In genomic region chr10:74825033-74825370, GRCh38 we compare ENCODE assay signal across 8 cellular contexts. TPM values are rescaled to one million over a fixed set of nuclear protein-coding genes. Genes with fewer than 3 reads are reported as not detected.
A peak's percentile ranks its signal among the peaks of the same experiment; 100 is the strongest.
DNase-seq lines count a peak whose midpoint lies in the region; ATAC-seq and TF ChIP-seq lines count a peak whose summit lies in the region.

No MANE protein-coding gene starts in this region.

- TF ChIP-seq POLR2A in suprapubic skin (IDR thresholded peaks at IDR 0.05), result no peak

- H3K4me3 Mint-ChIP-seq in activated CD4-positive, alpha-beta memory T cell treated with anti-CD3 and anti-CD28 coated beads for 36 hours, result peak overlapping the region; percentile 85
- peak overlapping the region; percentile 85 for H3K4me3 Mint-ChIP-seq in natural killer cell treated with Interleukin-12 subunit alpha and Interleukin-12 subunit beta and Interleukin-15 and Interleukin-18, amount 100 ng/mL, for 72 hours

- peak overlapping the region; percentile 88 for H3K27ac Mint-ChIP-seq in activated CD4-positive, alpha-beta memory T cell treated with anti-CD3 and anti-CD28 coated beads for 36 hours
- H3K27ac Mint-ChIP-seq in natural killer cell treated with Interleukin-12 subunit alpha and Interleukin-12 subunit beta and Interleukin-15 and Interleukin-18, amount 100 ng/mL, for 72 hours, result peak overlapping the region; percentile 55 to 70

- POLR2A ChIA-PET in activated CD4-positive, alpha-beta memory T cell treated with anti-CD3 and anti-CD28 coated beads for 36 hours (lab: Charles Lee), result interaction anchor here (0.6 to 1.2 kb wide), 3 partner anchors 19 to 191 kb away, joined by 3 to 4 read pairs (median 3); no protein-coding TSS in a partner anchor

- peaks cover 0 to 24% (median 9%) of the 10 kb centered on the region in 11 experiments; a peak in 8 of 22 replicates for H4K20me1 ChIP-seq in BLaER1 treated with 17β-estradiol and CSF1 and Interleukin-3, amounts not matched to agents 10 nM and 100 nM

- no peak for TF ChIP-seq EP300 in suprapubic skin (IDR thresholded peaks at IDR 0.05)

- H3K4me3 ChIP-seq in BLaER1 treated with 17β-estradiol and CSF1 and Interleukin-3, amounts not matched to agents 10 nM and 100 nM, result peak overlapping the region; percentile 82 to 95 (median 90)
- H3K4me3 ChIP-seq in esophagus (ENCODE audit: low read depth in 1 of 2, low read length in 2 of 2), result peak overlapping the region; percentile 66 to 97
- H3K4me3 ChIP-seq in suprapubic skin, result peak overlapping the region; percentile 70

- no peaks in the 10 kb centered on the region for H3K36me3 Mint-ChIP-seq in activated CD4-positive, alpha-beta memory T cell treated with anti-CD3 and anti-CD28 coated beads for 36 hours
- no peaks in the 10 kb centered on the region for H3K36me3 Mint-ChIP-seq in natural killer cell treated with Interleukin-12 subunit alpha and Interleukin-12 subunit beta and Interleukin-15 and Interleukin-18, amount 100 ng/mL, for 72 hours

- peak overlapping the region; percentile 78 to 94 (median 87) for H3K9ac ChIP-seq in BLaER1 treated with 17β-estradiol and CSF1 and Interleukin-3, amounts not matched to agents 10 nM and 100 nM

- H3K4me1 ChIP-seq in BLaER1 treated with 17β-estradiol and CSF1 and Interleukin-3, amounts not matched to agents 10 nM and 100 nM, result peaks cover 23 to 55% (median 29%) of the 10 kb centered on the region in 10 experiments
- H3K4me1 ChIP-seq in esophagus (ENCODE audit: control insufficient read depth in 2 of 2, insufficient read depth in 2 of 2, low read length in 1 of 2) (peaks cover 0 to 5% of the 10 kb centered on the region in 2 donors), suprapubic skin (peaks cover 46% of the 10 kb centered on the region)

- peaks cover 0 to 3% (median under 1%) of the 10 kb centered on the region in 11 experiments; a peak in 5 of 22 replicates for H3K36me3 ChIP-seq in BLaER1 treated with 17β-estradiol and CSF1 and Interleukin-3, amounts not matched to agents 10 nM and 100 nM
- no peaks in the 10 kb centered on the region for H3K36me3 ChIP-seq in esophagus (ENCODE audit: control insufficient read depth in 2 of 2, insufficient read depth in 2 of 2, low read length in 1 of 2)
- no peaks in the 10 kb centered on the region for H3K36me3 ChIP-seq in suprapubic skin

- peak overlapping the region; percentile 84 to 98 (median 94) for H3K4me2 ChIP-seq in BLaER1 treated with 17β-estradiol and CSF1 and Interleukin-3, amounts not matched to agents 10 nM and 100 nM

- 0 to 1% methylated on average over 25 to 35 of the region's 35 CpGs for WGBS in esophagus, 2 donors
- no CpG with 5 or more reads among the region's 35 CpGs for WGBS in suprapubic skin

- H3K9me3 Mint-ChIP-seq in activated CD4-positive, alpha-beta memory T cell treated with anti-CD3 and anti-CD28 coated beads for 36 hours, result no peaks in the 10 kb centered on the region
- peaks cover 3% of the 10 kb centered on the region for H3K9me3 Mint-ChIP-seq in natural killer cell treated with Interleukin-12 subunit alpha and Interleukin-12 subunit beta and Interleukin-15 and Interleukin-18, amount 100 ng/mL, for 72 hours

- no peaks in the 10 kb centered on the region for H3K27me3 Mint-ChIP-seq in activated CD4-positive, alpha-beta memory T cell treated with anti-CD3 and anti-CD28 coated beads for 36 hours
- H3K27me3 Mint-ChIP-seq in natural killer cell treated with Interleukin-12 subunit alpha and Interleukin-12 subunit beta and Interleukin-15 and Interleukin-18, amount 100 ng/mL, for 72 hours, result no peaks in the 10 kb centered on the region

- ATAC-seq in HG03045 (IDR thresholded peaks at IDR 0.05; ENCODE audit: unreplicated experiment) (peak; percentile 0), GM21717 (IDR thresholded peaks at IDR 0.05; ENCODE audit: unreplicated experiment) (no peak)
- ATAC-seq in natural killer cell treated with Interleukin-12 subunit alpha and Interleukin-12 subunit beta and Interleukin-15 and Interleukin-18, amount 100 ng/mL, for 72 hours, result no peak

- no peaks in the 10 kb centered on the region for H3K27me3 ChIP-seq in BLaER1 treated with 17β-estradiol and CSF1 and Interleukin-3, amounts not matched to agents 10 nM and 100 nM
- H3K27me3 ChIP-seq in esophagus (ENCODE audit: control insufficient read depth in 1 of 2, insufficient read depth in 2 of 2, low read length in 2 of 2) (no peaks in the 10 kb centered on the region), suprapubic skin (no peaks in the 10 kb centered on the region)

- CTCF ChIA-PET in activated CD4-positive, alpha-beta memory T cell treated with anti-CD3 and anti-CD28 coated beads for 36 hours (lab: Charles Lee), result interaction anchor here (1.0 kb wide), 1 partner anchor 164 kb away, joined by 3 read pairs; no protein-coding TSS in a partner anchor

- peak; percentile 65 for DNase-seq in activated CD4-positive, alpha-beta memory T cell treated with anti-CD3 and anti-CD28 coated beads for 36 hours
- peak; percentile 73 for DNase-seq in natural killer cell treated with Interleukin-12 subunit alpha and Interleukin-12 subunit beta and Interleukin-15 and Interleukin-18, amount 100 ng/mL, for 72 hours (ENCODE audit: low spot score)
- no peak for DNase-seq in suprapubic skin (ENCODE audit: low spot score in 2 of 2)
- DNase-seq in NCI-H226, result no peak

- intact Hi-C loops in activated CD4-positive, alpha-beta memory T cell treated with anti-CD3 and anti-CD28 coated beads for 36 hours (cut with micrococcal nuclease), result loop anchor here (5.0 to 10.0 kb wide), 2 partner anchors 187 to 830 kb away; partner anchors contain the start of gene VCL

- no peak for TF ChIP-seq CTCF in suprapubic skin (IDR thresholded peaks at IDR 0.05)

- 0 out of 22 replicates have a peak, but pooled peaks cover 0 to 1% (median 0%) of the 10 kb centered on the region in 11 experiments for H3K9me3 ChIP-seq in BLaER1 treated with 17β-estradiol and CSF1 and Interleukin-3, amounts not matched to agents 10 nM and 100 nM (replicated peaks in 1 of 11)
- H3K9me3 ChIP-seq in esophagus (ENCODE audit: control insufficient read depth in 2 of 2, insufficient read depth in 1 of 2, low read depth in 1 of 2, low read length in 1 of 2) (no peaks in the 10 kb centered on the region), suprapubic skin (no peaks in the 10 kb centered on the region)

- H3K4me1 Mint-ChIP-seq in activated CD4-positive, alpha-beta memory T cell treated with anti-CD3 and anti-CD28 coated beads for 36 hours (ENCODE audit: low read depth), result peaks cover 52% of the 10 kb centered on the region
- H3K4me1 Mint-ChIP-seq in natural killer cell treated with Interleukin-12 subunit alpha and Interleukin-12 subunit beta and Interleukin-15 and Interleukin-18, amount 100 ng/mL, for 72 hours (ENCODE audit: low read depth in 2 of 2), result peaks cover 22 to 23% of the 10 kb centered on the region in 2 donors

- H3K27ac ChIP-seq in BLaER1 treated with 17β-estradiol and CSF1 and Interleukin-3, amounts not matched to agents 10 nM and 100 nM, result peak overlapping the region; percentile 37 to 98 (median 85); a peak in 21 of 22 replicates
- H3K27ac ChIP-seq in esophagus (ENCODE audit: low read depth in 2 of 2, low read length in 1 of 2) (peak overlapping the region; percentile 86 to 88), suprapubic skin (peak overlapping the region; percentile 96)

RNA-seq across cellular contexts. Expression of gene KAT6B, which starts 1.4 kb away (rescaled TPM):
- total RNA-seq in activated CD4-positive, alpha-beta memory T cell treated with anti-CD3 and anti-CD28 coated beads for 36 hours, result 10 to 100 TPM; 17.4 to 20.5 TPM
- 1 to 10 TPM; 4.7 to 6.7 TPM for polyA plus RNA-seq in esophagus
- 10 to 100 TPM; 26.7 to 27.9 TPM for total RNA-seq in natural killer cell treated with Interleukin-12 subunit alpha and Interleukin-12 subunit beta and Interleukin-15 and Interleukin-18, amount 100 ng/mL, for 72 hours
- 10 to 100 TPM; 34.2 to 84.2 (median 47.3) TPM for total RNA-seq in suprapubic skin

Comparison
In these comparisons a context has a peak if more than half of its experiments do, and no peak if none do; other contexts are left out.
1. DNase-seq: peak in activated CD4-positive, alpha-beta memory T cell treated with anti-CD3 and anti-CD28 coated beads for 36 hours (single experiment) and natural killer cell treated with Interleukin-12 subunit alpha and Interleukin-12 subunit beta and Interleukin-15 and Interleukin-18, amount 100 ng/mL, for 72 hours (single experiment); none in suprapubic skin (0 of 2) and NCI-H226 (single experiment).
2. Peak in every context shown above with its lines, with median percentiles within 50 percentile points of each other: H3K27ac ChIP-seq and H3K4me3 ChIP-seq.